In the genomic region with DNA sequence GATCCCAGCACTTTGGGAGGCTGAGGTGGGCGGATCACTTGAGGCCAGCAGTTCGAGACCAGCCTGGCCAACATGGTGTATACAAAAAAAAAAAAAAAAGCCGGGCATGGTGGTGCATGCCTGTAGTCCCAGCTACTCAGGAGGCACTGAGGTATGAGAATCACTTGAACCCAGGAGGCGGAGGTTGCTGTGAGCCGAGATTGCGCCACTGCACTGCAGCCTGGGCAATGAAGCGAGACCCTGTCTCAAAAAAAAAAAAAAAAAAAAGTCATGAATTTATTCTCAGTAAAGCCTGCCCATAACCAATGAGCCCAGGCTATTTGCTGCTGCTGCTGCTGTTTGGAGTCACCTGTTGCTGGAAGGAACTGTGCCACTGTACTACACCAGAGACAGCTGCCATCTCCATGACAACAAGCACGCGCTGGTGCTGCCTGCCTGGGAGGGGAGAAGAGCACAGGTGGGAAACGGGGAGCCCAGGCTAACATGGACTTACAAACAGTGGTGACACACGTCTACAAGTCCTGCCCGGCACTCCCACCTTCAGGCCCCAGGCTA, we compare ENCODE assay signal across 1 cellular context.
TF ChIP-seq lines count a peak whose summit lies in the region.

No MANE protein-coding gene starts in this region.

TF ChIP-seq in GM12878, 131 proteins besides CTCF, POLR2A, EP300 and RAD21:
- TF ChIP-seq ZNF384 (IDR thresholded peaks at IDR 0.05; ENCODE audit: borderline replicate concordance, low read depth, low read length), result peak; percentile 62
- TF ChIP-seq SIX5 (IDR thresholded peaks at IDR 0.05; ENCODE audit: low read depth, low read length, severe bottlenecking), result no peak
- peak; percentile 88 for TF ChIP-seq BMI1 (IDR thresholded peaks at IDR 0.05; ENCODE audit: borderline replicate concordance)
- peak; percentile 98 for TF ChIP-seq RFX5 (IDR thresholded peaks at IDR 0.05; ENCODE audit: low read depth, low read length)
- TF ChIP-seq, protein P1, sequence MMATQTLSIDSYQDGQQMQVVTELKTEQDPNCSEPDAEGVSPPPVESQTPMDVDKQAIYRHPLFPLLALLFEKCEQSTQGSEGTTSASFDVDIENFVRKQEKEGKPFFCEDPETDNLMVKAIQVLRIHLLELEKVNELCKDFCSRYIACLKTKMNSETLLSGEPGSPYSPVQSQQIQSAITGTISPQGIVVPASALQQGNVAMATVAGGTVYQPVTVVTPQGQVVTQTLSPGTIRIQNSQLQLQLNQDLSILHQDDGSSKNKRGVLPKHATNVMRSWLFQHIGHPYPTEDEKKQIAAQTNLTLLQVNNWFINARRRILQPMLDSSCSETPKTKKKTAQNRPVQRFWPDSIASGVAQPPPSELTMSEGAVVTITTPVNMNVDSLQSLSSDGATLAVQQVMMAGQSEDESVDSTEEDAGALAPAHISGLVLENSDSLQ (IDR thresholded peaks at IDR 0.05), result peak; percentile 24; the same call in 1 of the 2 replicates
- 0 out of 2 replicates have a peak, but pooled peaks have one; percentile 16 for TF ChIP-seq TCF12 (IDR thresholded peaks at IDR 0.05; ENCODE audit: low read depth, low read length)
- no peak for TF ChIP-seq MTA2 (IDR thresholded peaks at IDR 0.05; ENCODE audit: low read depth)
- TF ChIP-seq CREB1 (IDR thresholded peaks at IDR 0.05; ENCODE audit: low read depth), result peak; percentile 94
- peak in 1 of 2 experiments; percentile 76; a peak in 1 of 4 replicates for TF ChIP-seq CEBPB (IDR thresholded peaks at IDR 0.05; ENCODE audit: borderline replicate concordance in 1 of 2, low read depth in 2 of 2, low read length in 2 of 2)
- TF ChIP-seq CREM (IDR thresholded peaks at IDR 0.05; ENCODE audit: low read depth), result peak; percentile 92
- no peak for TF ChIP-seq PML (IDR thresholded peaks at IDR 0.05; ENCODE audit: low read length)
- peak in 1 of 2 experiments; percentile 56; a peak in 2 of 4 replicates for TF ChIP-seq BHLHE40 (IDR thresholded peaks at IDR 0.05; ENCODE audit: borderline replicate concordance in 1 of 2, low read depth in 2 of 2, low read length in 1 of 2)
